9 cellular contexts compared by ENCODE assay signal in genomic region chr19:6803036-6803404, GRCh38. TPM values are rescaled to one million over a fixed set of nuclear protein-coding genes. Genes with fewer than 3 reads are reported as not detected.
DNase-seq lines count a peak whose midpoint lies in the region; ATAC-seq and TF ChIP-seq lines count a peak whose summit lies in the region.
"Had no signal": no experiment of that assay in that cellular context is flagged by ENCODE, and none has a peak within 500 bp of the region (broad histone marks: within the 10 kb centered on the region; RNA-seq: fewer than 3 reads in every experiment).

No MANE protein-coding gene starts in this region.

- peaks cover 9% of the 10 kb centered on the region for H3K4me1 ChIP-seq in left ventricle myocardium inferior
- H3K4me1 ChIP-seq in right atrium auricular region: peaks cover 0 to 7% of the 10 kb centered on the region in 2 donors
- H3K4me1 ChIP-seq in colonic mucosa: no peaks in the 10 kb centered on the region
- H3K4me1 ChIP-seq in upper lobe of left lung: peaks cover 8 to 38% (median 19%) of the 10 kb centered on the region in 4 donors
- H3K4me1 ChIP-seq: parathyroid adenoma had no signal

- H3K9ac ChIP-seq in colonic mucosa (ENCODE audit: low read depth in 2 of 2, low read length in 2 of 2): no peak overlapping the region
- H3K9ac ChIP-seq: parathyroid adenoma had no signal

- peaks cover 2% of the 10 kb centered on the region for H3K9me3 ChIP-seq in left ventricle myocardium inferior (replicated peaks)
- H3K9me3 ChIP-seq in right atrium auricular region: no peaks in the 10 kb centered on the region
- no peaks in the 10 kb centered on the region for H3K9me3 ChIP-seq in colonic mucosa
- H3K9me3 ChIP-seq in upper lobe of left lung: no peaks in the 10 kb centered on the region

- TF ChIP-seq CTCF in left ventricle myocardium inferior (IDR thresholded peaks at IDR 0.05; ENCODE audit: borderline replicate concordance) (no peak), right atrium auricular region (IDR thresholded peaks at IDR 0.05) (no peak), NB4 (IDR thresholded peaks at IDR 0.05; ENCODE audit: low read depth, low read length) (no peak), colonic mucosa (IDR thresholded peaks at IDR 0.05) (no peak), upper lobe of left lung (IDR thresholded peaks at IDR 0.05) (no peak)

- H3K36me3 ChIP-seq in left ventricle myocardium inferior: no peaks in the 10 kb centered on the region
- H3K36me3 ChIP-seq in right atrium auricular region: no peaks in the 10 kb centered on the region
- H3K36me3 ChIP-seq in colonic mucosa: no peaks in the 10 kb centered on the region
- H3K36me3 ChIP-seq in upper lobe of left lung: no peaks in the 10 kb centered on the region

- intact Hi-C loops in left ventricle myocardium inferior (cut with micrococcal nuclease): no loop called here
- intact Hi-C loops in colonic mucosa (cut with DNase I): no loop called here

- no peak overlapping the region for H3K4me3 ChIP-seq in left ventricle myocardium inferior
- H3K4me3 ChIP-seq in right atrium auricular region: no peak overlapping the region
- no peak overlapping the region for H3K4me3 ChIP-seq in NB4 (ENCODE audit: low read depth, low read length)
- H3K4me3 ChIP-seq in colonic mucosa: no peak overlapping the region
- H3K4me3 ChIP-seq in upper lobe of left lung: peak overlapping the region in 1 of 4 donors; percentile 29

- TF ChIP-seq EP300 in upper lobe of left lung (IDR thresholded peaks at IDR 0.05): no peak

- TF ChIP-seq POLR2A in NB4 (IDR thresholded peaks at IDR 0.05; ENCODE audit: extremely low read depth, insufficient read length): no peak
- no peak for TF ChIP-seq POLR2A in upper lobe of left lung (IDR thresholded peaks at IDR 0.05)

- 59 to 69% methylated on average over 8 of the region's 8 CpGs for WGBS in upper lobe of left lung, 2 donors

- H3K27ac ChIP-seq in left ventricle myocardium inferior (replicated peaks) (peak overlapping the region; percentile 6), right atrium auricular region (no peak overlapping the region), colonic mucosa (peak overlapping the region; percentile 52), upper lobe of left lung (peak overlapping the region; percentile 62 to 83 (median 74))
- H3K27ac ChIP-seq: parathyroid adenoma had no signal

- no peak for ATAC-seq in upper lobe of left lung (ENCODE audit: low FRiP score in 2 of 2)
- ATAC-seq in GM18519 (IDR thresholded peaks at IDR 0.05; ENCODE audit: low FRiP score, unreplicated experiment): no peak
- no peak for ATAC-seq in GM18873 (IDR thresholded peaks at IDR 0.05; ENCODE audit: low FRiP score, unreplicated experiment)
- ATAC-seq in GM18907 (IDR thresholded peaks at IDR 0.05; ENCODE audit: unreplicated experiment): no peak

- no peak for DNase-seq in left ventricle myocardium inferior
- no peak for DNase-seq in right atrium auricular region (ENCODE audit: low spot score)
- peak; percentile 5 for DNase-seq in NB4 (ENCODE audit: low read depth)
- DNase-seq in colonic mucosa: no peak
- DNase-seq in upper lobe of left lung: peak in 1 of 2 donors; percentile 23

- H3K27me3 ChIP-seq in left ventricle myocardium inferior (ENCODE audit: low read depth): peaks cover 89% of the 10 kb centered on the region
- no peaks in the 10 kb centered on the region for H3K27me3 ChIP-seq in right atrium auricular region
- H3K27me3 ChIP-seq in colonic mucosa: no peaks in the 10 kb centered on the region
- no peaks in the 10 kb centered on the region for H3K27me3 ChIP-seq in upper lobe of left lung

RNA-seq across cellular contexts. Expression of gene VAV1, which starts 30.5 kb away (rescaled TPM):
- total RNA-seq in left ventricle myocardium inferior (1.8 TPM), right atrium auricular region (1 to 10 TPM in 1 of 2 donors, under 1 TPM in 1; 0.52 to 1.4 TPM), colonic mucosa (1 to 10 TPM; 5.7 to 6.0 TPM), upper lobe of left lung (10 to 100 TPM; 13.9 to 53.4 (median 24.1) TPM)

RNA-seq across cellular contexts. Expression of gene SH2D3A, which starts 35.8 kb away (rescaled TPM):
- 0.14 TPM for total RNA-seq in left ventricle myocardium inferior
- not detected for total RNA-seq in right atrium auricular region
- total RNA-seq in colonic mucosa: 10 to 100 TPM; 34.2 to 44.3 TPM
- 100 to 1,000 TPM in 1 of 6 donors, 10 to 100 TPM in 5; 24.9 to 109 (median 35.8) TPM for total RNA-seq in upper lobe of left lung

Comparison
In these comparisons a context has a peak if more than half of its experiments do, and no peak if none do; other contexts are left out.
1. H3K27ac ChIP-seq: peak in left ventricle myocardium inferior (single experiment), colonic mucosa (single experiment) and upper lobe of left lung (4 of 4); none in right atrium auricular region (0 of 2).
2. RNA of gene SH2D3A, which starts 35.8 kb away (total RNA-seq): 34.2 to 44.3 TPM in colonic mucosa and 24.9 to 109 TPM in upper lobe of left lung; not detected in right atrium auricular region and 0.14 TPM in left ventricle myocardium inferior (single experiment); every median in the first group is over 10 times any median in the second.